In the genomic region with DNA sequence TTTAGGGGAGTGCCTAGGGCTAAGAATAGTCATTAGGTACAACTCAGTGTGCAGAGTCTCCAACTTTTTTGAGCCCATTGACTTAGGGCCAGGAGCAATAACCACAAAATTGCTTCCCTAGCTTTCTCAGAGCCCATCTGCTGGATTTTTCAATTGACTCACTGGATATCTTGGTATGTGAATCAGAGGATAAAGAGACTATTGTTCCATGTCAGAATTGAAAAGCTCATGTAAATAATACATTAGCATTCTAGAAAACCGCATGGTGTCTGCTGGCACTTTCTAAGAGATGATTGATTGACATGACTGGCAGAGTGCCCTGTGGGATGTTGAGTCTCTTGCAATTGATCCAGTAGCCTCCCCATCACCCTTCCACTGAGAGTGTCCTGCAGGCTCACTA, we compare ENCODE assay signal across 13 cellular contexts.
DNase-seq lines count a peak whose midpoint lies in the region; TF ChIP-seq lines count a peak whose summit lies in the region.
"Had no signal": no experiment of that assay in that cellular context is flagged by ENCODE, and none has a peak within 500 bp of the region (broad histone marks: within the 10 kb centered on the region; RNA-seq: fewer than 3 reads in every experiment).

No MANE protein-coding gene starts in this region.

- no peak overlapping the region for H3K27ac Mint-ChIP-seq in activated naive CD4-positive, alpha-beta T cell treated with anti-CD3 and anti-CD28 coated beads for 36 hours

- intact Hi-C loops in A673 (cut with micrococcal nuclease; ENCODE audit: unreplicated experiment) (no loop called here), vagina (cut with DNase I) (no loop called here), esophagus squamous epithelium (cut with DNase I) (no loop called here)
- intact Hi-C loops in activated naive CD4-positive, alpha-beta T cell treated with anti-CD3 and anti-CD28 coated beads for 36 hours (cut with micrococcal nuclease) = no loop called here

- in situ Hi-C loops in HAP-1 (cut with MboI; ENCODE audit: low sequenced_read_pairs) = no loop called here

- WGBS in esophagus squamous epithelium, 2 donors = 0 to 33% methylated on average over 1 of the region's 1 CpG

- no peaks in the 10 kb centered on the region for H3K36me3 ChIP-seq in A673 (ENCODE audit: insufficient read depth, low read length, poor library complexity, severe bottlenecking)
- no peaks in the 10 kb centered on the region for H3K36me3 ChIP-seq in HAP-1 (replicated peaks)
- H3K36me3 ChIP-seq in vagina = no peaks in the 10 kb centered on the region
- H3K36me3 ChIP-seq in esophagus squamous epithelium = peaks cover 0 to 10% (median 0%) of the 10 kb centered on the region in 3 donors
- H3K36me3 ChIP-seq: BE2C had no signal

- no peak for TF ChIP-seq CTCF in A673 (conservative IDR thresholded peaks at IDR 0.05; ENCODE audit: low read depth, low read length)
- no peak for TF ChIP-seq CTCF in RWPE1 (conservative IDR thresholded peaks at IDR 0.05; ENCODE audit: low read depth)
- no peak for TF ChIP-seq CTCF in fibroblast of pulmonary artery (IDR thresholded peaks at IDR 0.05; ENCODE audit: low read length, missing control alignments)
- TF ChIP-seq CTCF in vagina (IDR thresholded peaks at IDR 0.05) = no peak
- no peak for TF ChIP-seq CTCF in esophagus squamous epithelium (IDR thresholded peaks at IDR 0.05)

- H3K4me3 ChIP-seq in A673 (ENCODE audit: low read depth, low read length, poor library complexity, severe bottlenecking) (no peak overlapping the region), HAP-1 (no peak overlapping the region), fibroblast of pulmonary artery (replicated peaks; ENCODE audit: low read depth, low read length) (no peak overlapping the region), vagina (no peak overlapping the region), esophagus squamous epithelium (no peak overlapping the region)
- H3K4me3 ChIP-seq: spleen had no signal

- H3K27me3 ChIP-seq in A673 (replicated peaks; ENCODE audit: insufficient read depth, low read depth, low read length, poor library complexity) (no peaks in the 10 kb centered on the region), HAP-1 (ENCODE audit: low read depth) (no peaks in the 10 kb centered on the region), vagina (no peaks in the 10 kb centered on the region), esophagus squamous epithelium (no peaks in the 10 kb centered on the region)
- H3K27me3 ChIP-seq: BE2C, spleen had no signal

- H3K9me3 ChIP-seq in A673 (ENCODE audit: low read depth, low read length, poor library complexity, severe bottlenecking) (peaks cover 1% of the 10 kb centered on the region), HAP-1 (no peaks in the 10 kb centered on the region; the same call in 1 of the 2 replicates), vagina (no peaks in the 10 kb centered on the region), esophagus squamous epithelium (peaks cover 0 to 8% (median 0%) of the 10 kb centered on the region in 3 donors)
- H3K9me3 ChIP-seq: BE2C had no signal

- no peak for TF ChIP-seq POLR2A in vagina (IDR thresholded peaks at IDR 0.05)
- no peak for TF ChIP-seq POLR2A in esophagus squamous epithelium (IDR thresholded peaks at IDR 0.05)

- H3K4me1 ChIP-seq in A673 (ENCODE audit: insufficient read depth, low read length, poor library complexity, severe bottlenecking) = peaks cover 15% of the 10 kb centered on the region
- peaks cover 7% of the 10 kb centered on the region for H3K4me1 ChIP-seq in HAP-1
- no peaks in the 10 kb centered on the region for H3K4me1 ChIP-seq in vagina
- H3K4me1 ChIP-seq in esophagus squamous epithelium = no peaks in the 10 kb centered on the region
- H3K4me1 ChIP-seq: BE2C, spleen had no signal

- CTCF ChIA-PET in A673 (lab: Charles Lee) (no interaction called here), RWPE1 (lab: Yijun Ruan, JAX) (no interaction called here)
- CTCF ChIA-PET in activated naive CD4-positive, alpha-beta T cell treated with anti-CD3 and anti-CD28 coated beads for 36 hours (lab: Charles Lee) = no interaction called here

- H3K36me3 Mint-ChIP-seq in activated naive CD4-positive, alpha-beta T cell treated with anti-CD3 and anti-CD28 coated beads for 36 hours (ENCODE audit: low read depth) = peaks cover 24% of the 10 kb centered on the region

- H3K4me3 Mint-ChIP-seq in activated naive CD4-positive, alpha-beta T cell treated with anti-CD3 and anti-CD28 coated beads for 36 hours = no peak overlapping the region

- DNase-seq in A673 (ENCODE audit: low spot score) (peak; percentile 87), HAP-1 (ENCODE audit: low spot score in 2 of 2) (peak; percentile 81), RWPE1 (ENCODE audit: low spot score) (peak; percentile 79), fibroblast of pulmonary artery (ENCODE audit: low read depth) (peak; percentile 60), vagina (ENCODE audit: extremely low spot score in 2 of 2) (no peak), esophagus squamous epithelium (lab: John Stamatoyannopoulos, UW) (no peak)
- no peak for DNase-seq in stimulated activated CD4-positive, alpha-beta T cell treated with anti-CD3 and anti-CD28 coated beads, Interleukin-2, amount 100 ng/mL, for 24 hours
- DNase-seq in activated naive CD4-positive, alpha-beta T cell treated with anti-CD3 and anti-CD28 coated beads for 36 hours = no peak
- DNase-seq: activated CD4-positive, alpha-beta T cell treated with anti-CD3 and anti-CD28 coated beads for 4 hours; activated effector memory CD4-positive, alpha-beta T cell treated with Interleukin-2 at 50 U/mL for 16 hours; BE2C; MV-4-11; spleen had no signal

- no peaks in the 10 kb centered on the region for H3K4me1 Mint-ChIP-seq in activated naive CD4-positive, alpha-beta T cell treated with anti-CD3 and anti-CD28 coated beads for 36 hours (ENCODE audit: low read depth)

- POLR2A ChIA-PET in A673 (lab: Charles Lee; ENCODE audit: low non-redundant PET) (no interaction called here), RWPE1 (lab: Yijun Ruan, JAX; ENCODE audit: low non-redundant PET) (interaction anchor here (0.6 kb wide), 1 partner anchor 272 kb away, joined by 3 read pairs; no protein-coding TSS in a partner anchor)

- no TSS peak for BruUV-seq in A673 (replicated peaks; lab: Mats Ljungman, UMichigan)

- H3K27ac ChIP-seq in A673 (ENCODE audit: low read depth, low read length, poor library complexity, severe bottlenecking) (peak overlapping the region; percentile 26), RWPE1 (no peak overlapping the region), vagina (no peak overlapping the region), esophagus squamous epithelium (no peak overlapping the region)
- H3K27ac ChIP-seq: spleen had no signal

- H3K9me3 Mint-ChIP-seq in activated naive CD4-positive, alpha-beta T cell treated with anti-CD3 and anti-CD28 coated beads for 36 hours = peaks cover 4% of the 10 kb centered on the region

- H3K27me3 Mint-ChIP-seq in activated naive CD4-positive, alpha-beta T cell treated with anti-CD3 and anti-CD28 coated beads for 36 hours (ENCODE audit: low read depth) = no peaks in the 10 kb centered on the region

Comparison
In these comparisons a context has a peak if more than half of its experiments do, and no peak if none do; other contexts are left out.
1. DNase-seq: peak in A673 (single experiment), HAP-1 (2 of 2), RWPE1 (single experiment) and fibroblast of pulmonary artery (single experiment); none in stimulated activated CD4-positive, alpha-beta T cell treated with anti-CD3 and anti-CD28 coated beads, Interleukin-2, amount 100 ng/mL, for 24 hours (0 of 2), vagina (0 of 2), activated naive CD4-positive, alpha-beta T cell treated with anti-CD3 and anti-CD28 coated beads for 36 hours (single experiment) and esophagus squamous epithelium (single experiment).